8 cellular contexts compared by ENCODE assay signal in genomic region chr12:64256166-64256800, GRCh38. TPM values are rescaled to one million over a fixed set of nuclear protein-coding genes. Genes with fewer than 3 reads are reported as not detected.
A peak's percentile ranks its signal among the peaks of the same experiment; 100 is the strongest.
DNase-seq lines count a peak whose midpoint lies in the region; ATAC-seq and TF ChIP-seq lines count a peak whose summit lies in the region.

No MANE protein-coding gene starts in this region.

- H3K4me3 ChIP-seq in Panc1 (ENCODE audit: low read depth in 2 of 2, low read length in 2 of 2) (no peak overlapping the region), epithelial cell of esophagus (ENCODE audit: low read length) (no peak overlapping the region)
- H3K4me3 ChIP-seq in naive thymus-derived CD4-positive, alpha-beta T cell (ENCODE audit: low read length), result no peak overlapping the region

- H3K27ac Mint-ChIP-seq in naive thymus-derived CD4-positive, alpha-beta T cell, result no peak overlapping the region

- BruUV-seq in Panc1 (replicated peaks; lab: Mats Ljungman, UMichigan), result no TSS peak

- in situ Hi-C loops in Panc1 (cut with HindIII; ENCODE audit: low pct_unique_long_range_greater_than_20kb, low sequenced_read_pairs), result no loop called here

- no peak overlapping the region for H3K4me3 Mint-ChIP-seq in naive thymus-derived CD4-positive, alpha-beta T cell

- H3K27me3 Mint-ChIP-seq in naive thymus-derived CD4-positive, alpha-beta T cell, result no peaks in the 10 kb centered on the region

- DNase-seq in EL (peak; percentile 70), Panc1 (ENCODE audit: low read depth, low spot score) (no peak), epithelial cell of esophagus (ENCODE audit: low read depth) (peak; percentile 62)
- DNase-seq in naive thymus-derived CD4-positive, alpha-beta T cell, result peak in 7 of 9 donors; percentile 18 to 60 (median 47)
- no peak for DNase-seq in stimulated activated naive CD4-positive, alpha-beta T cell treated with Interleukin-2 at 50 U/mL for 16 hours (lab: John Stamatoyannopoulos, UW)
- no peak for DNase-seq in activated CD4-positive, alpha-beta T cell treated with anti-CD3 and anti-CD28 coated beads, Interleukin-2, amount 50 U/mL, for 1 hour

- TF ChIP-seq CTCF in LNCAP (IDR thresholded peaks at IDR 0.05), result peak; percentile 67
- TF ChIP-seq CTCF in Panc1 (IDR thresholded peaks at IDR 0.05), result peak; percentile 66; the same call in 1 of the 2 replicates
- TF ChIP-seq CTCF in epithelial cell of esophagus (IDR thresholded peaks at IDR 0.05; ENCODE audit: insufficient read depth, low read depth, low read length, missing control alignments), result peak; percentile 50

- intact Hi-C loops in Panc1 (cut with micrococcal nuclease; ENCODE audit: unreplicated experiment), result loop anchor here (1.0 kb wide), 2 partner anchors 417 to 430 kb away; no protein-coding TSS in a partner anchor
- intact Hi-C loops in naive thymus-derived CD4-positive, alpha-beta T cell (cut with micrococcal nuclease), result loop anchor here (1.0 to 5.0 kb wide), 8 partner anchors 136 to 1153 kb away; partner anchors contain the start of genes SRGAP1 (in 2 of the 2) and AVPR1A (in 1 of the 2)

- peaks cover 0 to 7% (median 0%) of the 10 kb centered on the region in 7 donors for H3K4me1 Mint-ChIP-seq in naive thymus-derived CD4-positive, alpha-beta T cell

- no peaks in the 10 kb centered on the region for H3K36me3 ChIP-seq in Panc1 (ENCODE audit: control insufficient read depth, insufficient read depth, low read length)
- H3K36me3 ChIP-seq in naive thymus-derived CD4-positive, alpha-beta T cell (ENCODE audit: control insufficient read depth in 2 of 3, insufficient read depth in 3 of 3, low read length in 3 of 3), result no peaks in the 10 kb centered on the region

- H3K4me1 ChIP-seq in Panc1 (ENCODE audit: control insufficient read depth, insufficient read depth, low read length), result no peaks in the 10 kb centered on the region
- H3K4me1 ChIP-seq in naive thymus-derived CD4-positive, alpha-beta T cell (ENCODE audit: control insufficient read depth in 2 of 2, insufficient read depth in 2 of 2, low read length in 2 of 2), result no peaks in the 10 kb centered on the region

- POLR2A ChIA-PET in Panc1 (lab: Charles Lee), result no interaction called here
- POLR2A ChIA-PET in naive thymus-derived CD4-positive, alpha-beta T cell (lab: Charles Lee), result no interaction called here

- no peaks in the 10 kb centered on the region for H3K9me3 ChIP-seq in Panc1 (ENCODE audit: control insufficient read depth, insufficient read depth, low read depth, low read length)
- H3K9me3 ChIP-seq in naive thymus-derived CD4-positive, alpha-beta T cell (ENCODE audit: control insufficient read depth in 2 of 3, low read length in 3 of 3), result no peaks in the 10 kb centered on the region

- no peaks in the 10 kb centered on the region for H3K36me3 Mint-ChIP-seq in naive thymus-derived CD4-positive, alpha-beta T cell

- ATAC-seq in Panc1 (peak; percentile 60), GM21381 (IDR thresholded peaks at IDR 0.05; ENCODE audit: unreplicated experiment) (no peak)
- ATAC-seq in naive thymus-derived CD4-positive, alpha-beta T cell, result peak; percentile 66

- no peaks in the 10 kb centered on the region for H3K27me3 ChIP-seq in Panc1 (ENCODE audit: control insufficient read depth, insufficient read depth, low read length)
- no peaks in the 10 kb centered on the region for H3K27me3 ChIP-seq in naive thymus-derived CD4-positive, alpha-beta T cell (ENCODE audit: control insufficient read depth in 2 of 2, insufficient read depth in 2 of 2, low read length in 2 of 2)

- CTCF ChIA-PET in Panc1 (lab: Charles Lee), result interaction anchor here (0.7 kb wide), 1 partner anchor 430 kb away, joined by 4 read pairs; no protein-coding TSS in a partner anchor
- CTCF ChIA-PET in naive thymus-derived CD4-positive, alpha-beta T cell (lab: Charles Lee), result interaction anchor here (0.6 to 1.9 kb wide), 8 partner anchors 9 to 1477 kb away, joined by 3 to 13 read pairs (median 3); partner anchors contain the start of gene SRGAP1

- no peak overlapping the region for H3K27ac ChIP-seq in Panc1 (ENCODE audit: low read length)
- no peak overlapping the region for H3K27ac ChIP-seq in naive thymus-derived CD4-positive, alpha-beta T cell (ENCODE audit: low read depth, low read length)

- no peaks in the 10 kb centered on the region for H3K9me3 Mint-ChIP-seq in naive thymus-derived CD4-positive, alpha-beta T cell

RNA-seq across cellular contexts. Expression of gene KICS2, which starts 34.2 kb away (rescaled TPM):
- total RNA-seq in Panc1 (2021; ENCODE audit: unreplicated experiment), result 9.6 TPM
- polyA plus RNA-seq in Panc1 (2012; ENCODE audit: insufficient read length), result 3.4 TPM
- total RNA-seq in naive thymus-derived CD4-positive, alpha-beta T cell, result 10 to 100 TPM; 11.7 to 26.9 (median 19.5) TPM
- polyA plus RNA-seq in naive thymus-derived CD4-positive, alpha-beta T cell, result 10 to 100 TPM; 11.3 to 12.4 TPM

Comparison
In these comparisons a context has a peak if more than half of its experiments do, and no peak if none do; other contexts are left out.
1. DNase-seq: peak in EL (single experiment), epithelial cell of esophagus (single experiment) and naive thymus-derived CD4-positive, alpha-beta T cell (7 of 9); none in Panc1 (single experiment), stimulated activated naive CD4-positive, alpha-beta T cell treated with Interleukin-2 at 50 U/mL for 16 hours (single experiment) and activated CD4-positive, alpha-beta T cell treated with anti-CD3 and anti-CD28 coated beads, Interleukin-2, amount 50 U/mL, for 1 hour (single experiment).
2. Peak in every context shown above with its lines, with median percentiles within 50 percentile points of each other: CTCF ChIP-seq.